ENCODE assay signal across 2 cellular contexts in the genomic region with DNA sequence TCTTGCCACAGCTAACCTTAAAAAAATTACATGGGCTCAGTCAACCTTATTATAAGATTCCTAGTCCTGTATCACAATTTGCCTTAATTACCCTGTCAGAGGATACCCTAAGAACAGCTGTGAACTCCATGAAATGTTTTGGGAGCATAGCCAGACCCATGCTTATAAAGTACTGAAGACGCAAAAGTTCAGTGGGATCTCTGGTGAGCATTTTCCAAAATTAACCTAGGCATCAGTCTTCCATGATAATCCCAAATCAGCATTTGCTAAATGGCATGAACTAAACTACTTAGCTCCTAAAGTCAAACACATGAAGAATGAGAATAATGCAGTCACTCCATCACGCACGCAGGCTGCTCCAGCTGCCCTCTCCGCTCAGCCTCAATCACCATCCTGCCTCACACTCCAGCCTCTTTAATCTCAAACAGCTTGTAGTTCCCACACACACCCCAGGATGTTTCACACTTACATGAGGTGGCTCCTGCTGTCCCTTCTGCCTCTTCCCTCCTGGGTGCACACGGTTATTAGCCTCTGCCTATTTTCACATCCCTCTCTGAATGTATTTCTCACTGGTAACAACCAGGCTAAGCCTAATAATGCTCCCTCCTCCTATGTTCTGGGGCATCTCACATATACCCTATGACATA.
TF ChIP-seq lines count a peak whose summit lies in the region.

No MANE protein-coding gene starts in this region.

TF ChIP-seq in IMR-90, 13 proteins besides CTCF, POLR2A, EP300 and RAD21:
- TF ChIP-seq RFX5 (IDR thresholded peaks at IDR 0.05; ENCODE audit: low read depth, low read length) = no peak

TF ChIP-seq in H1, 55 proteins besides CTCF, POLR2A, EP300 and RAD21:
- TF ChIP-seq CHD2 (IDR thresholded peaks at IDR 0.05; ENCODE audit: low read length) (no peak), YY1 (IDR thresholded peaks at IDR 0.05; ENCODE audit: low read depth, low read length) (no peak), TEAD4 (IDR thresholded peaks at IDR 0.05; ENCODE audit: low read depth, low read length) (no peak), POLR2AphosphoS5 (IDR thresholded peaks at IDR 0.05; ENCODE audit: low read depth, low read length) (peak; percentile 41; the same call in 1 of the 2 replicates)
